8 cellular contexts compared by ENCODE assay signal in the genomic region with DNA sequence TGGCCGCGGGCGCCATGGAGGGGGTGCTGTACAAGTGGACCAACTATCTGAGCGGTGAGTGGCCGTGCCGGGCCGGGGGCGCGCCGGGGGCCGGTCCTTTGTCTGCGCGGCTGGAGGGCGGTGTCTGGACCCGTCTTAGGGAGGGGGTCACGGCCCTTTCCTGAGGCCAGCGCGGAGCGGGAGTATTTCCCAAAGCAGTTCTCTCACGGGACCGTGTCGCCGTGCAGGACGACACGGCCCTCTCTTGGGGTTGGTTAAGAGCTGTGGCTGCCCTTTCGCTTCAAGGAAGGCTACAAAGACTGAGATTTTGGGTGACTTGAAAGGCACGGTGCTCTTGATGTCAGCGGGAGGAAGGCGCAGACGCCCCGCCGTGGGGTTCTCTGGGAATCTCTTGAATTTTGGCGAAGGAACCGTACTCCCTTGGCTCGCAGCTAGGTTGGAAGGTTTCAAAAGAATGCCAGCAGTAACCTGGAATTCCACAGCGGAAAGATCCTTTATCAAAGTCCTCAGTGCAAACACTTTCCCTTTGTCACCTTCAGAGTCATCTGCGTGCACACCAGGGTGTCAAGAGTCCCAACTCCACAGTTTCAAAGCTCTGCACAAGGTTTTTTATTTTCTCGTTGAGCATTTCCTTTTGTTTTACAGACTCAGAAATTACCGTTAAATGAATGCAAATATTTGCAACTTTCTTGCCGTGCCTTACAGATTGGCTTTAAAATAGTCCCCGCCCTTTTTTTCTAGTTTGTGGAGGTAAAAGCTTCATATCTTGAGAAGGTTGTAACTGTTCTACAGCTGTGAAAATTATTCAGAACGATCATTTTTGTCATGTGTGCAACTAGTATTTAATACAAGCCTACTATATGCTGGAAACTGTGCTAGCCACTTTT. TPM values are rescaled to one million over a fixed set of nuclear protein-coding genes. Genes with fewer than 3 reads are reported as not detected.
DNase-seq lines count a peak whose midpoint lies in the region; ATAC-seq and TF ChIP-seq lines count a peak whose summit lies in the region.

No MANE protein-coding gene starts in this region.

- TF ChIP-seq CTCF in activated B cell treated with CpG ODN at 0.5 μM for 24 hours (IDR thresholded peaks at IDR 0.05) (no peak), fibroblast of mammary gland (conservative IDR thresholded peaks at IDR 0.05; ENCODE audit: control insufficient read depth, insufficient read depth, low read depth, low read length) (peak; percentile 4), nephron progenitor cell (IDR thresholded peaks at IDR 0.05) (no peak)

- peak; percentile 6 for ATAC-seq in activated CD8-positive, alpha-beta memory T cell treated with anti-CD3 and anti-CD28 coated beads, Interleukin-2, amount 10 ng/mL, durations not matched to agents 7 days and 5 days
- ATAC-seq in GM21786 (IDR thresholded peaks at IDR 0.05; ENCODE audit: unreplicated experiment) (peak; percentile 6), activated B cell treated with CpG ODN at 0.5 μM for 24 hours (ENCODE audit: low read depth) (peak; percentile 4)

- H3K4me1 Mint-ChIP-seq in activated CD8-positive, alpha-beta memory T cell treated with anti-CD3 and anti-CD28 coated beads, Interleukin-2, amount 10 ng/mL, durations not matched to agents 7 days and 5 days, result peaks cover 21% of the 10 kb centered on the region
- H3K4me1 Mint-ChIP-seq in activated B cell treated with CpG ODN at 0.5 μM for 24 hours, result peaks cover 28% of the 10 kb centered on the region
- H3K4me1 Mint-ChIP-seq in nephron progenitor cell, result peaks cover 34% of the 10 kb centered on the region

- H3K4me3 ChIP-seq in fibroblast of mammary gland (ENCODE audit: control insufficient read depth, low read depth, low read length), result peak overlapping the region; percentile 88

- intact Hi-C loops in activated B cell treated with CpG ODN at 0.5 μM for 24 hours (cut with micrococcal nuclease), result loop anchor here (1.0 to 5.0 kb wide), 5 partner anchors 33 to 448 kb away; partner anchors contain the start of gene NOD1

- no peaks in the 10 kb centered on the region for H3K9me3 Mint-ChIP-seq in activated CD8-positive, alpha-beta memory T cell treated with anti-CD3 and anti-CD28 coated beads, Interleukin-2, amount 10 ng/mL, durations not matched to agents 7 days and 5 days (ENCODE audit: low read depth)
- H3K9me3 Mint-ChIP-seq in activated B cell treated with CpG ODN at 0.5 μM for 24 hours (no peaks in the 10 kb centered on the region), nephron progenitor cell (no peaks in the 10 kb centered on the region)

- peaks cover 2% of the 10 kb centered on the region for H3K36me3 Mint-ChIP-seq in activated CD8-positive, alpha-beta memory T cell treated with anti-CD3 and anti-CD28 coated beads, Interleukin-2, amount 10 ng/mL, durations not matched to agents 7 days and 5 days
- H3K36me3 Mint-ChIP-seq in activated B cell treated with CpG ODN at 0.5 μM for 24 hours (ENCODE audit: low read depth), result peaks cover 19% of the 10 kb centered on the region
- H3K36me3 Mint-ChIP-seq in nephron progenitor cell (ENCODE audit: low read depth), result peaks cover under 1% of the 10 kb centered on the region

- CTCF ChIA-PET in activated CD8-positive, alpha-beta memory T cell treated with anti-CD3 and anti-CD28 coated beads, Interleukin-2, amount 10 ng/mL, durations not matched to agents 7 days and 5 days (lab: Charles Lee), result interaction anchor here (0.9 to 3.6 kb wide), 4 partner anchors 12 to 45 kb away, joined by 3 to 13 read pairs (median 3); no protein-coding TSS in a partner anchor
- CTCF ChIA-PET in activated B cell treated with CpG ODN at 0.5 μM for 24 hours (lab: Charles Lee), result interaction anchor here (0.8 to 3.4 kb wide), 3 partner anchors 12 to 108 kb away, joined by 3 to 11 read pairs (median 3); no protein-coding TSS in a partner anchor

- H3K4me3 Mint-ChIP-seq in activated CD8-positive, alpha-beta memory T cell treated with anti-CD3 and anti-CD28 coated beads, Interleukin-2, amount 10 ng/mL, durations not matched to agents 7 days and 5 days, result no peak overlapping the region
- H3K4me3 Mint-ChIP-seq in activated B cell treated with CpG ODN at 0.5 μM for 24 hours (no peak overlapping the region), nephron progenitor cell (no peak overlapping the region)

- H3K27ac Mint-ChIP-seq in activated CD8-positive, alpha-beta memory T cell treated with anti-CD3 and anti-CD28 coated beads, Interleukin-2, amount 10 ng/mL, durations not matched to agents 7 days and 5 days, result peak overlapping the region; percentile 68
- H3K27ac Mint-ChIP-seq in activated B cell treated with CpG ODN at 0.5 μM for 24 hours (peak overlapping the region; percentile 81), nephron progenitor cell (peak overlapping the region; percentile 98)

- POLR2A ChIA-PET in activated B cell treated with CpG ODN at 0.5 μM for 24 hours (lab: Charles Lee), result interaction anchor here (0.9 to 5.3 kb wide), 7 partner anchors 8 to 154 kb away, joined by 3 to 66 read pairs (median 4); partner anchors contain the start of gene SCRN1

- peak; percentile 59 for DNase-seq in activated CD8-positive, alpha-beta memory T cell treated with anti-CD3 and anti-CD28 coated beads, Interleukin-2, amount 10 ng/mL, durations not matched to agents 7 days and 5 days
- DNase-seq in activated CD8-positive, alpha-beta memory T cell treated with anti-CD3 and anti-CD28 coated beads for 24 hours, result no peak
- DNase-seq in HuH-7.5 (ENCODE audit: low spot score) (peak; percentile 41), activated B cell treated with CpG ODN at 0.5 μM for 24 hours (no peak), fibroblast of mammary gland (ENCODE audit: low read depth) (no peak), nephron progenitor cell (no peak), COR-L47 (lab: John Stamatoyannopoulos, UW) (no peak)

- no peaks in the 10 kb centered on the region for H3K27me3 Mint-ChIP-seq in activated CD8-positive, alpha-beta memory T cell treated with anti-CD3 and anti-CD28 coated beads, Interleukin-2, amount 10 ng/mL, durations not matched to agents 7 days and 5 days
- H3K27me3 Mint-ChIP-seq in activated B cell treated with CpG ODN at 0.5 μM for 24 hours (no peaks in the 10 kb centered on the region), nephron progenitor cell (ENCODE audit: low read depth, poor library complexity) (no peaks in the 10 kb centered on the region)

RNA-seq across cellular contexts. Expression of gene PLEKHA8, which starts 0.8 kb away (rescaled TPM):
- total RNA-seq in activated CD8-positive, alpha-beta memory T cell treated with anti-CD3 and anti-CD28 coated beads, Interleukin-2, amount 10 ng/mL, durations not matched to agents 7 days and 5 days, result 10 to 100 TPM; 10.8 to 10.9 TPM
- total RNA-seq in activated B cell treated with CpG ODN at 0.5 μM for 24 hours, result 7.4 and 9.3 TPM in 2 replicates

RNA-seq across cellular contexts. Expression of gene FKBP14, which starts 2.5 kb away (rescaled TPM):
- 1 to 10 TPM; 5.2 to 6.4 TPM for total RNA-seq in activated CD8-positive, alpha-beta memory T cell treated with anti-CD3 and anti-CD28 coated beads, Interleukin-2, amount 10 ng/mL, durations not matched to agents 7 days and 5 days
- 7.7 and 11.4 TPM in 2 replicates for total RNA-seq in activated B cell treated with CpG ODN at 0.5 μM for 24 hours

RNA-seq across cellular contexts. Expression of gene SCRN1, which starts 39.4 kb away (rescaled TPM):
- 1 to 10 TPM; 3.5 to 4.9 TPM for total RNA-seq in activated CD8-positive, alpha-beta memory T cell treated with anti-CD3 and anti-CD28 coated beads, Interleukin-2, amount 10 ng/mL, durations not matched to agents 7 days and 5 days
- total RNA-seq in activated B cell treated with CpG ODN at 0.5 μM for 24 hours, result 48.1 and 48.7 TPM in 2 replicates

Comparison
In these comparisons a context has a peak if more than half of its experiments do, and no peak if none do; other contexts are left out.
1. DNase-seq: peak in activated CD8-positive, alpha-beta memory T cell treated with anti-CD3 and anti-CD28 coated beads, Interleukin-2, amount 10 ng/mL, durations not matched to agents 7 days and 5 days (single experiment) and HuH-7.5 (single experiment); none in activated CD8-positive, alpha-beta memory T cell treated with anti-CD3 and anti-CD28 coated beads for 24 hours (single experiment), activated B cell treated with CpG ODN at 0.5 μM for 24 hours (single experiment), fibroblast of mammary gland (single experiment), nephron progenitor cell (single experiment) and COR-L47 (single experiment).
2. Peak in every context shown above with its lines, with median percentiles within 50 percentile points of each other: ATAC-seq and H3K27ac Mint-ChIP-seq.